In genomic region chr10:108358912-108359311, GRCh38 we compare ENCODE assay signal across 8 cellular contexts.
DNase-seq lines count a peak whose midpoint lies in the region; FAIRE-seq and TF ChIP-seq lines count a peak whose summit lies in the region.

No MANE protein-coding gene starts in this region.

- H3K9me1 ChIP-seq in keratinocyte (ENCODE audit: control insufficient read depth, extremely low read depth, insufficient read depth, low read length) = no peaks in the 10 kb centered on the region

- H3K4me1 ChIP-seq in HEK293 (ENCODE audit: control insufficient read depth, insufficient read depth, low read length) (no peaks in the 10 kb centered on the region), keratinocyte (ENCODE audit: control insufficient read depth, extremely low read depth, insufficient read depth, low read length) (no peaks in the 10 kb centered on the region), tibial nerve (no peaks in the 10 kb centered on the region)
- H3K4me1 ChIP-seq in CD4-positive, alpha-beta memory T cell (ENCODE audit: insufficient read depth, low read length) = no peaks in the 10 kb centered on the region

- H3K36me3 ChIP-seq in HEK293 (ENCODE audit: control insufficient read depth in 2 of 2, insufficient read depth in 1 of 2, low read length in 2 of 2) (no peaks in the 10 kb centered on the region), keratinocyte (ENCODE audit: control insufficient read depth in 2 of 2, extremely low read depth in 1 of 2, insufficient read depth in 2 of 2, low read length in 2 of 2) (no peaks in the 10 kb centered on the region), tibial nerve (no peaks in the 10 kb centered on the region)
- H3K36me3 ChIP-seq in CD4-positive, alpha-beta memory T cell (ENCODE audit: insufficient read depth, low read length) = no peaks in the 10 kb centered on the region

- H3K79me2 ChIP-seq in keratinocyte (ENCODE audit: control insufficient read depth, insufficient read depth, low read length) = no peaks in the 10 kb centered on the region

- FAIRE-seq in keratinocyte (lab: Jason Lieb, UNC) = peak; percentile 13

- POLR2A ChIA-PET in HEK293 (lab: Yijun Ruan, JAX) = no interaction called here
- POLR2A ChIA-PET in CD4-positive, alpha-beta memory T cell (lab: Charles Lee; ENCODE audit: partially characterized antibody) = no interaction called here

- no peak for TF ChIP-seq EP300 in tibial nerve (IDR thresholded peaks at IDR 0.05)

- H3K36me3 Mint-ChIP-seq in CD4-positive, alpha-beta memory T cell = no peaks in the 10 kb centered on the region

- no peak overlapping the region for H3K4me3 Mint-ChIP-seq in CD4-positive, alpha-beta memory T cell

- peaks cover 3 to 17% (median 10%) of the 10 kb centered on the region in 8 donors for H3K9me3 Mint-ChIP-seq in CD4-positive, alpha-beta memory T cell

- WGBS in tibial nerve, 2 donors = 22 to 32% methylated on average over 3 of the region's 3 CpGs

- no peaks in the 10 kb centered on the region for H4K20me1 ChIP-seq in keratinocyte (ENCODE audit: control insufficient read depth, extremely low read depth, insufficient read depth, low read length)

- intact Hi-C loops in CD4-positive, alpha-beta memory T cell (cut with micrococcal nuclease) = no loop called here

- H3K4me3 ChIP-seq in HEK293 (ENCODE audit: low read depth, low read length) (no peak overlapping the region), keratinocyte (ENCODE audit: control insufficient read depth in 2 of 3, extremely low read depth in 1 of 3, insufficient read depth in 2 of 3, low read depth in 1 of 3, low read length in 3 of 3) (no peak overlapping the region), tibial nerve (no peak overlapping the region), coronary artery (no peak overlapping the region)
- no peak overlapping the region for H3K4me3 ChIP-seq in CD4-positive, alpha-beta memory T cell (ENCODE audit: low read length in 2 of 2)

- no peaks in the 10 kb centered on the region for H3K9me3 ChIP-seq in HEK293 (ENCODE audit: control insufficient read depth, insufficient read depth, low read depth, low read length)
- no peaks in the 10 kb centered on the region for H3K9me3 ChIP-seq in keratinocyte (ENCODE audit: control insufficient read depth, low read depth, low read length)
- H3K9me3 ChIP-seq in CD4-positive, alpha-beta memory T cell (ENCODE audit: control insufficient read depth in 1 of 2, low read length in 2 of 2) = no peaks in the 10 kb centered on the region
- no peaks in the 10 kb centered on the region for H3K9me3 ChIP-seq in tibial nerve

- H3K9ac ChIP-seq in keratinocyte (ENCODE audit: control insufficient read depth, extremely low read depth, insufficient read depth, low read length) = no peak overlapping the region

- TF ChIP-seq POLR2A in tibial nerve (IDR thresholded peaks at IDR 0.05) = no peak

- CTCF ChIA-PET in HEK293 (lab: Yijun Ruan, JAX) = no interaction called here
- CTCF ChIA-PET in CD4-positive, alpha-beta memory T cell (lab: Charles Lee; ENCODE audit: partially characterized antibody) = no interaction called here

- no peak overlapping the region for H3K4me2 ChIP-seq in keratinocyte (ENCODE audit: control insufficient read depth, extremely low read depth, insufficient read depth, low read depth, low read length)

- H3K27ac ChIP-seq in HEK293 (ENCODE audit: extremely low read depth, low read depth, low read length) (no peak overlapping the region), keratinocyte (ENCODE audit: control insufficient read depth, insufficient read depth, low read length) (no peak overlapping the region), tibial nerve (no peak overlapping the region), coronary artery (no peak overlapping the region)
- no peak overlapping the region for H3K27ac ChIP-seq in CD4-positive, alpha-beta memory T cell (ENCODE audit: low read depth, low read length)

- H3K27ac Mint-ChIP-seq in CD4-positive, alpha-beta memory T cell = no peak overlapping the region

- H3K27me3 ChIP-seq in keratinocyte (ENCODE audit: control insufficient read depth, extremely low read depth, insufficient read depth, low read length) (no peaks in the 10 kb centered on the region), tibial nerve (no peaks in the 10 kb centered on the region)
- no peaks in the 10 kb centered on the region for H3K27me3 ChIP-seq in CD4-positive, alpha-beta memory T cell (ENCODE audit: insufficient read depth, low read length)

- DNase-seq in GM04504 (ENCODE audit: low read depth) (peak; percentile 76), OCI-M1 (lab: John Stamatoyannopoulos, UW) (peak; percentile 87), keratinocyte (ENCODE audit: low read depth, low spot score) (no peak), Kasumi-1 (lab: John Stamatoyannopoulos, UW) (no peak), tibial nerve (ENCODE audit: low spot score in 2 of 2) (no peak), coronary artery (ENCODE audit: low spot score) (no peak)
- no peak for DNase-seq in CD4-positive, alpha-beta memory T cell

- H3K4me1 Mint-ChIP-seq in CD4-positive, alpha-beta memory T cell = no peaks in the 10 kb centered on the region

- dilution Hi-C loops in keratinocyte (cut with MboI; ENCODE audit: extremely low pct_ligation_motif_present, low sequenced_read_pairs) = no loop called here

- TF ChIP-seq CTCF in HEK293 (tag by site-specific recombination; IDR thresholded peaks at IDR 0.05) (no peak), keratinocyte (optimal IDR thresholded peaks at IDR 0.05 in 1 of 3, IDR thresholded peaks at IDR 0.05 in 1 of 3, conservative IDR thresholded peaks at IDR 0.05 in 1 of 3; ENCODE audit: extremely low read depth in 1 of 3, insufficient read depth in 2 of 3, low read length in 3 of 3) (no peak), tibial nerve (IDR thresholded peaks at IDR 0.05) (no peak), coronary artery (IDR thresholded peaks at IDR 0.05) (no peak)

- H2AFZ ChIP-seq in keratinocyte (ENCODE audit: control insufficient read depth, low read length) = peak overlapping the region; percentile 19

- no peaks in the 10 kb centered on the region for H3K27me3 Mint-ChIP-seq in CD4-positive, alpha-beta memory T cell

TF ChIP-seq in HEK293, 187 proteins besides CTCF, POLR2A, EP300 and RAD21:
- TF ChIP-seq ZNF311 (tag by site-specific recombination; IDR thresholded peaks at IDR 0.05; ENCODE audit: borderline replicate concordance) = no peak
- TF ChIP-seq ZBTB21 (tag by site-specific recombination; IDR thresholded peaks at IDR 0.05) = 0 out of 2 replicates have a peak, but pooled peaks have one; percentile 17

Comparison
In these comparisons a context has a peak if more than half of its experiments do, and no peak if none do; other contexts are left out.
1. DNase-seq: peak in GM04504 (single experiment) and OCI-M1 (single experiment); none in keratinocyte (single experiment), Kasumi-1 (0 of 2), CD4-positive, alpha-beta memory T cell (0 of 5), tibial nerve (0 of 2) and coronary artery (single experiment).